In genomic region chr3:146117406-146118285, GRCh38 we compare ENCODE assay signal across 13 cellular contexts. TPM values are rescaled to one million over a fixed set of nuclear protein-coding genes. Genes with fewer than 3 reads are reported as not detected.
A peak's percentile ranks its signal among the peaks of the same experiment; 100 is the strongest.
DNase-seq lines count a peak whose midpoint lies in the region; ATAC-seq, FAIRE-seq and TF ChIP-seq lines count a peak whose summit lies in the region.
"Had no signal": no experiment of that assay in that cellular context is flagged by ENCODE, and none has a peak within 500 bp of the region (broad histone marks: within the 10 kb centered on the region; RNA-seq: fewer than 3 reads in every experiment).

No MANE protein-coding gene starts in this region.

- peaks cover 0 to 16% of the 10 kb centered on the region in 2 donors for H3K36me3 ChIP-seq in muscle layer of duodenum (ENCODE audit: control insufficient read depth in 1 of 2, insufficient read depth in 2 of 2, low read length in 2 of 2)

- no peak for ATAC-seq in GM21825 (IDR thresholded peaks at IDR 0.05; ENCODE audit: unreplicated experiment)
- ATAC-seq: CD8-positive, alpha-beta T cell had no signal

- no peak for TF ChIP-seq CTCF in AG10803 (conservative IDR thresholded peaks at IDR 0.05; ENCODE audit: low read length)

- H3K27me3 ChIP-seq in muscle layer of duodenum (ENCODE audit: low read depth, low read length) = no peaks in the 10 kb centered on the region

- peak overlapping the region; percentile 31 for H3K27ac ChIP-seq in muscle layer of duodenum (ENCODE audit: low read length)

- DNase-seq in AG10803 (ENCODE audit: low read depth) (peak; percentile 92), M059J (ENCODE audit: low read depth) (peak; percentile 93), COLO668 (lab: John Stamatoyannopoulos, UW; ENCODE audit: unreplicated experiment) (no peak)
- DNase-seq in activated naive CD4-positive, alpha-beta T cell (lab: John Stamatoyannopoulos, UW) = no peak
- DNase-seq in stimulated activated CD4-positive, alpha-beta T cell treated with anti-CD3 and anti-CD28 coated beads, Interleukin-12 subunit alpha, Interleukin-12 subunit beta, amount 100 ng/mL, for 4 hours = no peak
- DNase-seq: activated CD4-positive, alpha-beta T cell treated with anti-CD3 and anti-CD28 coated beads for 48 hours; CD8-positive, alpha-beta T cell; NCI-H1105 treated with DMSO at 0.1 percent for 48 hours; NCI-H526 had no signal

- peaks cover 0 to 4% of the 10 kb centered on the region in 2 donors for H3K9me3 ChIP-seq in muscle layer of duodenum (ENCODE audit: control insufficient read depth in 1 of 2, low read length in 2 of 2)

- no peak overlapping the region for H3K4me3 ChIP-seq in AG10803 (ENCODE audit: low read length)
- no peak overlapping the region for H3K4me3 ChIP-seq in muscle layer of duodenum (ENCODE audit: low read depth in 1 of 2, low read length in 2 of 2)

- peak; percentile 63 for FAIRE-seq in endometrium (lab: Jason Lieb, UNC)
- FAIRE-seq: endothelial cell of umbilical vein had no signal

- H3K4me1 ChIP-seq in muscle layer of duodenum (ENCODE audit: control insufficient read depth in 1 of 2, insufficient read depth in 2 of 2, low read length in 2 of 2) = no peaks in the 10 kb centered on the region

RNA-seq across cellular contexts. Expression of gene PLOD2, which starts 43.3 kb away (rescaled TPM):
- total RNA-seq in M059J (2014; rRNA removed; shearing (Covaris generic)) = 240 and 344 TPM in 2 replicates
- total RNA-seq: CD8-positive, alpha-beta T cell had no signal

Comparison
In these comparisons a context has a peak if more than half of its experiments do, and no peak if none do; other contexts are left out.
1. DNase-seq: peak in AG10803 (single experiment) and M059J (single experiment); none in activated naive CD4-positive, alpha-beta T cell (0 of 4), stimulated activated CD4-positive, alpha-beta T cell treated with anti-CD3 and anti-CD28 coated beads, Interleukin-12 subunit alpha, Interleukin-12 subunit beta, amount 100 ng/mL, for 4 hours (single experiment) and COLO668 (single experiment).